ENCODE assay signal across 31 cellular contexts in the genomic region with DNA sequence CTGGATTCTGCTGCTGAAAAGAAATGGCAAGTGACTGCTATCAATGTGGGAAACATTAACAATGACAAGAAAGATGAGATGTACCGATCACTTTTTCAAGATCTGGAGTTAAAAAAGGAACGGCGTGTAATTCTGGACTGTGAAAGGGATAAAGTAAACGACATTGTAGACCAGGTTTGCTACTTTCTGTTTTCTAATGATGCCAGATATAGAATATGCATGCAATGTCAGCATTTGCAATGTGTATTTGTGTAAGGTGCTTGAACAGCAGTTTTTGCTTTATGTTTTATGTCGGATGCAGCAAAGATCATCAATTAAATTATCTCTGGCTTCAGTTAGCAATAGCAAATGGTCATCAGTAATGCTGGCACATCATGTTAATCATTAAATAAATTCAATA.
"Had no signal": no experiment of that assay in that cellular context is flagged by ENCODE, and none has a peak within 500 bp of the region (broad histone marks: within the 10 kb centered on the region; RNA-seq: fewer than 3 reads in every experiment).

No MANE protein-coding gene starts in this region.

- H3K27me3 ChIP-seq: neutrophil, ovary, spleen, suprapubic skin, testis, thyroid gland, tibial nerve, upper lobe of left lung, vagina had no signal

- H3K36me3 ChIP-seq: neutrophil, ovary, spleen, suprapubic skin, thyroid gland, tibial nerve, upper lobe of left lung, vagina had no signal

- H2AFZ ChIP-seq: parathyroid adenoma had no signal

- H3K4me1 ChIP-seq: parathyroid adenoma, psoas muscle, spleen, suprapubic skin, testis, thyroid gland, tibial nerve, upper lobe of left lung, vagina had no signal

- FAIRE-seq: urothelium cell line had no signal

- H3K27ac ChIP-seq: neutrophil, ovary, parathyroid adenoma, psoas muscle, skin epidermis, spleen, suprapubic skin, testis, thyroid gland, tibial nerve, upper lobe of left lung, vagina had no signal

- H3K9ac ChIP-seq: parathyroid adenoma had no signal

- H3K4me3 ChIP-seq: ovary, psoas muscle, skin epidermis, smooth muscle cell, spleen, suprapubic skin, testis, thyroid gland, tibial nerve, upper lobe of left lung, vagina had no signal

- H3K9me3 ChIP-seq: neutrophil, ovary, psoas muscle, spleen, suprapubic skin, testis, thyroid gland, tibial nerve, upper lobe of left lung, vagina had no signal

- H3K4me2 ChIP-seq: smooth muscle cell had no signal

- DNase-seq: naive thymus-derived CD8-positive, alpha-beta T cell; nephron progenitor cell; occipital lobe; ovary; posterior cingulate gyrus; psoas muscle; right cardiac atrium; spleen; stimulated activated CD4-positive, alpha-beta T cell treated with anti-CD3 and anti-CD28 coated beads, Interleukin-12 subunit alpha, Interleukin-12 subunit beta, amount 100 ng/mL, for 4 hours; stimulated activated CD4-positive, alpha-beta T cell treated with anti-CD3 and anti-CD28 coated beads, Interleukin-1b, Interleukin-23, amount 100 ng/mL, for 48 hours; stimulated activated CD4-positive, alpha-beta T cell treated with anti-CD3 and anti-CD28 coated beads, Interleukin-4, amount 100 ng/mL, for 1 hour; stimulated activated CD4-positive, alpha-beta T cell treated with anti-CD3 and anti-CD28 coated beads, Interleukin-4, amount 100 ng/mL, for 4 hours; stimulated activated CD8-positive, alpha-beta memory T cell treated with anti-CD3 and anti-CD28 coated beads, Interleukin-4, amount 100 ng/mL, for 48 hours; stimulated activated naive CD4-positive, alpha-beta T cell; stimulated activated naive CD8-positive, alpha-beta T cell treated with anti-CD3 and anti-CD28 coated beads, Interleukin-15, amount 100 ng/mL, for 72 hours; stimulated activated naive CD8-positive, alpha-beta T cell treated with anti-CD3 and anti-CD28 coated beads, Interleukin-15, Interleukin-2, amounts not matched to agents 100 U/mL and 50 U/mL, for 24 hours; substantia nigra; testis; thyroid gland; upper lobe of left lung had no signal

- ATAC-seq: naive thymus-derived CD8-positive, alpha-beta T cell; natural killer cell treated with Interleukin-12 subunit alpha and Interleukin-12 subunit beta and Interleukin-15 and Interleukin-18, amount 100 ng/mL, for 72 hours; psoas muscle; right cardiac atrium; sciatic nerve; stimulated activated memory B cell treated with anti-CD40 and anti-IgM and Interleukin-4, amounts not matched to agents 10 μg/mL and 1 μg/mL and 100 μg/mL, for 72 hours; stimulated activated naive CD8-positive, alpha-beta T cell treated with anti-CD3 and anti-CD28 coated beads, Interleukin-15, amount 100 ng/mL, for 72 hours; stimulated activated naive CD8-positive, alpha-beta T cell treated with anti-CD3 and anti-CD28 coated beads, Interleukin-15, Interleukin-2, amounts not matched to agents 100 U/mL and 50 U/mL, for 24 hours had no signal

- H3K79me2 ChIP-seq: parathyroid adenoma had no signal
